13 cellular contexts compared by ENCODE assay signal in the genomic region with DNA sequence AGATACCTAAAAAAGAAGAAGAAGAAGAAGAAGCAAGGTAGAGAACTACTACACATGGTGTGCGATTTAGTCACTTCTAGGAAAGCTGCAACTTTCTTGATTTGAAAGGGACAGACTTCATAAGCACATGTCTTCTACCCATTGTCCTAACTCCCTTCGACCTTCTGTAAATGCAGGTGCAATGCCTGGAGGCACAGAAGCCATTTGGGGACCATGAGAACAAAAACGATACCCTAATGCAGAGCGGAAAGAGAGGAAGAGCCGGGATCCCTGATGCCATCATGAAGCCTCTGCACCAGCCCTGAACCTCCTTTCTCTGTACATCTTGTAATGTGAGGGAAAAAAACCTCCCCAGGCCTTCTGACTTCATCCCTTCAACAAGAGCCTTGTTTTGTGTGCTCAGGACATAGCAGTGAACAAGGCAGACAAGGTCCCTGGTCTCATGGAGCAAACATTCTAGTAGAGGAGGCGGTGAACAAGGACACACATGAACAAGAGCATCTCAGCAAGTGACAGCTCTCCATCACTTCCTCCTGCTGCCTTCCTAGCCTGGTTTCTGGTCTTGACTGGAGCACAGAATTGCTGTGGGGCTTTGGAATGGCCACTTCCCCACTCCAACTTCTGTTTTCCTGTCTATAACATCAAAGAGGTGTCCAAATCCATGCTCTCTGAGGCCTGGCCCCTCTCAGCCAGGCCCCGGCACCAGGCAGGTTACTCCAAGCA. TPM values are rescaled to one million over a fixed set of nuclear protein-coding genes. Genes with fewer than 3 reads are reported as not detected.
DNase-seq lines count a peak whose midpoint lies in the region; ATAC-seq and TF ChIP-seq lines count a peak whose summit lies in the region.
"Had no signal": no experiment of that assay in that cellular context is flagged by ENCODE, and none has a peak within 500 bp of the region (broad histone marks: within the 10 kb centered on the region; RNA-seq: fewer than 3 reads in every experiment).

No MANE protein-coding gene starts in this region.

- H4K20me1 ChIP-seq in DOHH2 (ENCODE audit: control insufficient read depth, insufficient read depth, low read depth, low read length) (no peaks in the 10 kb centered on the region), Loucy (ENCODE audit: insufficient read depth, low read length, poor library complexity, severe bottlenecking) (no peaks in the 10 kb centered on the region)

- DNase-seq in central memory CD8-positive, alpha-beta T cell (ENCODE audit: low spot score in 2 of 2) = no peak
- DNase-seq in sigmoid colon (no peak), sciatic nerve (ENCODE audit: low spot score) (no peak), ovary (no peak), Right ventricle myocardium superior (no peak), type B pancreatic cell (ENCODE audit: extremely low spot score, unreplicated experiment) (no peak)
- DNase-seq: activated T-cell treated with anti-CD3 and anti-CD28 coated beads, Interleukin-2, amount 50 U/mL, for 48 hours; DMS153; KG1; NCI-H2171; PC-9 had no signal

- peaks cover 44% of the 10 kb centered on the region for H3K4me1 Mint-ChIP-seq in central memory CD8-positive, alpha-beta T cell
- peaks cover 23% of the 10 kb centered on the region for H3K4me1 Mint-ChIP-seq in type B pancreatic cell (ENCODE audit: unreplicated experiment)

- peaks cover 10% of the 10 kb centered on the region for H3K79me2 ChIP-seq in DOHH2 (ENCODE audit: control insufficient read depth, low read length)
- H3K79me2 ChIP-seq in Loucy (ENCODE audit: insufficient read depth, low read length) = peaks cover 3% of the 10 kb centered on the region; the same call in 1 of the 2 replicates

- peaks cover 14% of the 10 kb centered on the region for H3K36me3 Mint-ChIP-seq in central memory CD8-positive, alpha-beta T cell (ENCODE audit: insufficient read depth)
- no peaks in the 10 kb centered on the region for H3K36me3 Mint-ChIP-seq in type B pancreatic cell

- no peak for ATAC-seq in central memory CD8-positive, alpha-beta T cell (replicated peaks; ENCODE audit: extremely low read depth, poor library complexity, severe bottlenecking)
- ATAC-seq in sciatic nerve (no peak), Right ventricle myocardium superior (ENCODE audit: poor library complexity) (no peak)

- H3K9me3 ChIP-seq in DOHH2 (ENCODE audit: control insufficient read depth, insufficient read depth, low read length) (no peaks in the 10 kb centered on the region), Loucy (ENCODE audit: insufficient read depth, low read depth, low read length) (no peaks in the 10 kb centered on the region), sigmoid colon (no peaks in the 10 kb centered on the region), ovary (no peaks in the 10 kb centered on the region)

- H3K27me3 Mint-ChIP-seq in central memory CD8-positive, alpha-beta T cell = no peaks in the 10 kb centered on the region
- no peaks in the 10 kb centered on the region for H3K27me3 Mint-ChIP-seq in type B pancreatic cell

- no peak overlapping the region for H3K4me3 ChIP-seq in DOHH2 (ENCODE audit: low read length)
- H3K4me3 ChIP-seq in Loucy (ENCODE audit: low read length, poor library complexity, severe bottlenecking) = no peak overlapping the region
- no peak overlapping the region for H3K4me3 ChIP-seq in sigmoid colon
- H3K4me3 ChIP-seq in ovary = no peak overlapping the region
- H3K4me3 ChIP-seq: PC-9 had no signal

- peak overlapping the region; percentile 67 for H3K27ac Mint-ChIP-seq in central memory CD8-positive, alpha-beta T cell (ENCODE audit: low read depth)
- no peak overlapping the region for H3K27ac Mint-ChIP-seq in type B pancreatic cell

- TF ChIP-seq EP300 in sigmoid colon (IDR thresholded peaks at IDR 0.05) = no peak
- no peak for TF ChIP-seq EP300 in ovary (IDR thresholded peaks at IDR 0.05)

- H3K27me3 ChIP-seq in DOHH2 (ENCODE audit: control insufficient read depth, low read length) (no peaks in the 10 kb centered on the region), Loucy (ENCODE audit: insufficient read depth, low read length, poor library complexity, severe bottlenecking) (no peaks in the 10 kb centered on the region), sigmoid colon (no peaks in the 10 kb centered on the region), ovary (no peaks in the 10 kb centered on the region)

- intact Hi-C loops in sigmoid colon (cut with DNase I) (no loop called here), sciatic nerve (cut with DNase I) (no loop called here), ovary (cut with DNase I) (no loop called here), Right ventricle myocardium superior (cut with DNase I) (no loop called here)

- H3K4me1 ChIP-seq in DOHH2 (ENCODE audit: control insufficient read depth, low read length) (peaks cover 63% of the 10 kb centered on the region), Loucy (ENCODE audit: insufficient read depth, low read length, poor library complexity, severe bottlenecking) (peaks cover 53% of the 10 kb centered on the region), sigmoid colon (peaks cover 0 to 51% (median 36%) of the 10 kb centered on the region in 4 donors), ovary (ENCODE audit: insufficient read depth) (peaks cover 6% of the 10 kb centered on the region)

- TF ChIP-seq POLR2A in sigmoid colon (IDR thresholded peaks at IDR 0.05) = no peak
- TF ChIP-seq POLR2A in ovary (IDR thresholded peaks at IDR 0.05) = no peak

- WGBS in sigmoid colon, 2 donors = 84 to 94% methylated on average over 7 of the region's 7 CpGs
- 72 to 84% (median 77%) methylated on average over 7 of the region's 7 CpGs for WGBS in ovary, 3 donors

- peak overlapping the region; percentile 15 for H3K9ac ChIP-seq in Loucy (ENCODE audit: low read depth, low read length, poor library complexity, severe bottlenecking)

- H3K9me2 ChIP-seq in DOHH2 (replicated peaks; ENCODE audit: control insufficient read depth, low read length) (no peaks in the 10 kb centered on the region), Loucy (replicated peaks; ENCODE audit: low read depth, low read length) (no peaks in the 10 kb centered on the region)

- H3K36me3 ChIP-seq in DOHH2 (ENCODE audit: control insufficient read depth, low read length) = no peaks in the 10 kb centered on the region
- no peaks in the 10 kb centered on the region for H3K36me3 ChIP-seq in Loucy (ENCODE audit: insufficient read depth, low read length)
- no peaks in the 10 kb centered on the region for H3K36me3 ChIP-seq in sigmoid colon
- no peaks in the 10 kb centered on the region for H3K36me3 ChIP-seq in ovary

- no peaks in the 10 kb centered on the region for H3K9me3 Mint-ChIP-seq in central memory CD8-positive, alpha-beta T cell
- no peaks in the 10 kb centered on the region for H3K9me3 Mint-ChIP-seq in type B pancreatic cell

- TF ChIP-seq CTCF in DOHH2 (IDR thresholded peaks at IDR 0.05; ENCODE audit: low read depth, low read length, poor library complexity, severe bottlenecking) (no peak), Loucy (conservative IDR thresholded peaks at IDR 0.05; ENCODE audit: low read length) (no peak), sigmoid colon (IDR thresholded peaks at IDR 0.05) (no peak), ovary (IDR thresholded peaks at IDR 0.05) (no peak), type B pancreatic cell (conservative IDR thresholded peaks at IDR 0.05) (no peak)

- H2AFZ ChIP-seq in Loucy (ENCODE audit: low read length) = no peak overlapping the region
- H2AFZ ChIP-seq: PC-9 had no signal

- H3K27ac ChIP-seq in DOHH2 (ENCODE audit: low read depth, low read length) (0 out of 2 replicates have a peak overlapping the region, but pooled peaks have one; percentile 6), sigmoid colon (peak overlapping the region in 3 of 4 donors; percentile 69 to 77 (median 76)), ovary (peak overlapping the region in 1 of 2 donors; percentile 4)
- H3K27ac ChIP-seq: PC-9 had no signal

- no peak overlapping the region for H3K4me2 ChIP-seq in DOHH2 (ENCODE audit: low read length)
- no peak overlapping the region for H3K4me2 ChIP-seq in Loucy (ENCODE audit: low read depth, low read length, poor library complexity, severe bottlenecking)
- H3K4me2 ChIP-seq: PC-9 had no signal

- H3F3A ChIP-seq in DOHH2 (ENCODE audit: control insufficient read depth, insufficient read depth) (peaks cover 33% of the 10 kb centered on the region), Loucy (ENCODE audit: low read depth) (no peaks in the 10 kb centered on the region)

- H3K4me3 Mint-ChIP-seq in central memory CD8-positive, alpha-beta T cell = peak overlapping the region; percentile 43
- H3K4me3 Mint-ChIP-seq in type B pancreatic cell = no peak overlapping the region

RNA-seq across cellular contexts. Expression of a gene that starts 5.5 kb away (rescaled TPM):
- total RNA-seq in sigmoid colon = 10 to 100 TPM; 30.2 to 49.6 (median 42.8) TPM
- polyA plus RNA-seq in sigmoid colon = 100 to 1,000 TPM in 2 of 3 donors, 10 to 100 TPM in 1; 35.4 to 219 (median 132) TPM
- 65.0 TPM for total RNA-seq in sciatic nerve
- total RNA-seq in ovary = 10 to 100 TPM; 15.3 to 57.3 (median 20.3) TPM
- 100 to 1,000 TPM in 1 of 2 donors, 10 to 100 TPM in 1; 20.2 to 103 TPM for polyA plus RNA-seq in ovary
- 19.5 TPM for total RNA-seq in Right ventricle myocardium superior
- total RNA-seq in type B pancreatic cell (ENCODE audit: low replicate concordance) = 0.24 and 0.29 TPM in 2 replicates

RNA-seq across cellular contexts. Expression of a gene that starts 39.7 kb away (rescaled TPM):
- total RNA-seq in sigmoid colon (under 1 TPM in 2 of 4 donors, not detected in 2; 0.36 to 0.54 TPM), sciatic nerve (0.18 TPM), ovary (under 1 TPM; 0.20 to 0.95 (median 0.51) TPM), Right ventricle myocardium superior (not detected), type B pancreatic cell (ENCODE audit: low replicate concordance) (0.24 and 0.40 TPM in 2 replicates)
- polyA plus RNA-seq in sigmoid colon (under 1 TPM in 1 of 3 donors, not detected in 2; 0.09 TPM), ovary (under 1 TPM; 0.10 to 0.52 TPM)

Comparison
In these comparisons a context has a peak if more than half of its experiments do, and no peak if none do; other contexts are left out.
1. RNA of a gene that starts 5.5 kb away (total RNA-seq): 65.0 TPM in sciatic nerve (single experiment), 30.2 to 49.6 TPM in sigmoid colon, 15.3 to 57.3 TPM in ovary and 19.5 TPM in Right ventricle myocardium superior (single experiment); 0.24 to 0.29 TPM in type B pancreatic cell; every median in the first group is over 10 times any median in the second.